Comparison of ENCODE assay signal across 8 cellular contexts in the genomic region with DNA sequence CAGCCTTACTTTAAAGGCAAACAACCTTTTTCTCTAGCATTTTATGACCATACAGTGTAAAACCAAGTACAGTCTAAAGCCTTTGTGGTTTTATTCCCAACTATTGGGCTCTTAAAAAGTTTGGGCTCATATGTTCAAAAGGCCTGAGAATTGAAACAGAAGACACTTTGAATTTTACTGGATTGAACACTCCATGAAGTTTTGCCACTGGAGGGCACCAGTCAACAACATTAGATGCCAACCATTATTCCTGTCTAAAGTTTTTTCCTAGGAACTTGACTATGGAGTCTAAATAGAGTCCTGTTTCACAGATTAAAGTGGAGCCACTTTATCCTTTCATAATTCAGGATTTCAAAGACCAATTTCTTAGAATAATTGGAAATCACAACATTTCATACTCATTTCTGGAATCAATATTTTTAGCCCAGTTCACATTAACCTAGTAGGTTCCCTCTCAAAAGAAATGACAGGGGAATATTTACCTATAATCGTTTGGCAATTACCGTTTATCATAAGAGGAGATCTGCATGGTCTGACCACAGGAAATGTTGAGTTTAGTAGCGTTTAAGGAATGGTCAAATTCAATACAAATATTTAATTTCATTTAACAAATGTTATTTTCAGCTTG.
A peak's percentile ranks its signal among the peaks of the same experiment; 100 is the strongest.
DNase-seq lines count a peak whose midpoint lies in the region; ATAC-seq and TF ChIP-seq lines count a peak whose summit lies in the region.

No MANE protein-coding gene starts in this region.

- H3K9me3 ChIP-seq in breast epithelium: no peaks in the 10 kb centered on the region
- no peaks in the 10 kb centered on the region for H3K9me3 ChIP-seq in right lobe of liver

- H3K27ac Mint-ChIP-seq in activated naive CD4-positive, alpha-beta T cell treated with anti-CD3 and anti-CD28 coated beads, Interleukin-2, amount 50 U/mL, for 72 hours: no peak overlapping the region
- no peak overlapping the region for H3K27ac Mint-ChIP-seq in activated CD4-positive, alpha-beta T cell treated with anti-CD3 and anti-CD28 coated beads, Interleukin-2, amount 10 ng/mL, durations not matched to agents 7 days and 5 days

- POLR2A ChIA-PET in activated CD4-positive, alpha-beta T cell treated with anti-CD3 and anti-CD28 coated beads, Interleukin-2, amount 10 ng/mL, durations not matched to agents 7 days and 5 days (lab: Charles Lee): no interaction called here

- WGBS in right lobe of liver (ENCODE audit: insufficient coverage, low coverage, low lambda C conversion rate, missing lambda C conversion rate): 15% methylated on average over 3 of the region's 3 CpGs

- DNase-seq in GM06990 (ENCODE audit: extremely low read depth, insufficient read length) (no peak), NCI-H2081 (lab: John Stamatoyannopoulos, UW) (peak; percentile 11 to 67), breast epithelium (ENCODE audit: low spot score in 2 of 2) (no peak), right lobe of liver (no peak)
- DNase-seq in activated naive CD4-positive, alpha-beta T cell treated with anti-CD3 and anti-CD28 coated beads, Interleukin-2, amount 50 U/mL, for 72 hours (ENCODE audit: low spot score in 2 of 2): no peak
- DNase-seq in activated CD4-positive, alpha-beta T cell treated with anti-CD3 and anti-CD28 coated beads, Interleukin-2, amount 10 ng/mL, durations not matched to agents 7 days and 5 days: no peak

- no peaks in the 10 kb centered on the region for H3K4me1 Mint-ChIP-seq in activated CD4-positive, alpha-beta T cell treated with anti-CD3 and anti-CD28 coated beads, Interleukin-2, amount 10 ng/mL, durations not matched to agents 7 days and 5 days

- peaks cover 9 to 10% of the 10 kb centered on the region in 2 donors for H3K9me3 Mint-ChIP-seq in activated naive CD4-positive, alpha-beta T cell treated with anti-CD3 and anti-CD28 coated beads, Interleukin-2, amount 50 U/mL, for 72 hours
- H3K9me3 Mint-ChIP-seq in activated CD4-positive, alpha-beta T cell treated with anti-CD3 and anti-CD28 coated beads, Interleukin-2, amount 10 ng/mL, durations not matched to agents 7 days and 5 days: peaks cover 2% of the 10 kb centered on the region

- TF ChIP-seq CTCF in GM06990 (IDR thresholded peaks at IDR 0.05; ENCODE audit: insufficient read depth, low read length, poor library complexity, severe bottlenecking): peak; percentile 29
- peak in 2 of 3 donors; percentile 43 to 50 for TF ChIP-seq CTCF in breast epithelium (IDR thresholded peaks at IDR 0.05)
- peak; percentile 52 to 69 (median 68) for TF ChIP-seq CTCF in right lobe of liver (IDR thresholded peaks at IDR 0.05)

- no peaks in the 10 kb centered on the region for H3K27me3 ChIP-seq in GM06990 (replicated peaks; ENCODE audit: control insufficient read depth, insufficient read depth, low read length)
- no peaks in the 10 kb centered on the region for H3K27me3 ChIP-seq in breast epithelium
- H3K27me3 ChIP-seq in right lobe of liver: no peaks in the 10 kb centered on the region

- TF ChIP-seq POLR2A in breast epithelium (IDR thresholded peaks at IDR 0.05) (no peak), right lobe of liver (IDR thresholded peaks at IDR 0.05) (no peak)

- CTCF ChIA-PET in activated CD4-positive, alpha-beta T cell treated with anti-CD3 and anti-CD28 coated beads, Interleukin-2, amount 10 ng/mL, durations not matched to agents 7 days and 5 days (lab: Charles Lee): no interaction called here

- ATAC-seq in right lobe of liver (peak; percentile 79 to 87 (median 84)), GM21825 (IDR thresholded peaks at IDR 0.05; ENCODE audit: unreplicated experiment) (no peak), GM21737 (IDR thresholded peaks at IDR 0.05; ENCODE audit: unreplicated experiment) (no peak)
- ATAC-seq in activated naive CD4-positive, alpha-beta T cell treated with anti-CD3 and anti-CD28 coated beads, Interleukin-2, amount 50 U/mL, for 72 hours: no peak

- no peaks in the 10 kb centered on the region for H3K4me1 ChIP-seq in breast epithelium
- no peaks in the 10 kb centered on the region for H3K4me1 ChIP-seq in right lobe of liver

- no peak overlapping the region for H3K4me3 Mint-ChIP-seq in activated CD4-positive, alpha-beta T cell treated with anti-CD3 and anti-CD28 coated beads, Interleukin-2, amount 10 ng/mL, durations not matched to agents 7 days and 5 days

- intact Hi-C loops in breast epithelium (cut with DNase I; ENCODE audit: low total_unique reads): no loop called here
- intact Hi-C loops in right lobe of liver (cut with DNase I): no loop called here

- no peaks in the 10 kb centered on the region for H3K27me3 Mint-ChIP-seq in activated CD4-positive, alpha-beta T cell treated with anti-CD3 and anti-CD28 coated beads, Interleukin-2, amount 10 ng/mL, durations not matched to agents 7 days and 5 days

- H3K4me3 ChIP-seq in GM06990 (replicated peaks; ENCODE audit: low read depth, low read length) (no peak overlapping the region), breast epithelium (no peak overlapping the region), right lobe of liver (no peak overlapping the region)

- H3K36me3 Mint-ChIP-seq in activated naive CD4-positive, alpha-beta T cell treated with anti-CD3 and anti-CD28 coated beads, Interleukin-2, amount 50 U/mL, for 72 hours: no peaks in the 10 kb centered on the region
- no peaks in the 10 kb centered on the region for H3K36me3 Mint-ChIP-seq in activated CD4-positive, alpha-beta T cell treated with anti-CD3 and anti-CD28 coated beads, Interleukin-2, amount 10 ng/mL, durations not matched to agents 7 days and 5 days (ENCODE audit: low read depth)

- H3K27ac ChIP-seq in breast epithelium (no peak overlapping the region), right lobe of liver (no peak overlapping the region)

- H3K36me3 ChIP-seq in GM06990 (ENCODE audit: control insufficient read depth, insufficient read depth, low read length) (no peaks in the 10 kb centered on the region), breast epithelium (no peaks in the 10 kb centered on the region), right lobe of liver (no peaks in the 10 kb centered on the region)

Comparison
In these comparisons a context has a peak if more than half of its experiments do, and no peak if none do; other contexts are left out.
1. DNase-seq: peak in NCI-H2081 (2 of 2); none in GM06990 (single experiment), breast epithelium (0 of 2), right lobe of liver (0 of 3), activated naive CD4-positive, alpha-beta T cell treated with anti-CD3 and anti-CD28 coated beads, Interleukin-2, amount 50 U/mL, for 72 hours (0 of 2) and activated CD4-positive, alpha-beta T cell treated with anti-CD3 and anti-CD28 coated beads, Interleukin-2, amount 10 ng/mL, durations not matched to agents 7 days and 5 days (single experiment).
2. ATAC-seq: peak in right lobe of liver (4 of 4); none in GM21825 (single experiment), activated naive CD4-positive, alpha-beta T cell treated with anti-CD3 and anti-CD28 coated beads, Interleukin-2, amount 50 U/mL, for 72 hours (0 of 2) and GM21737 (single experiment).
3. Peak in every context shown above with its lines, with median percentiles within 50 percentile points of each other: CTCF ChIP-seq.